In the genomic region with DNA sequence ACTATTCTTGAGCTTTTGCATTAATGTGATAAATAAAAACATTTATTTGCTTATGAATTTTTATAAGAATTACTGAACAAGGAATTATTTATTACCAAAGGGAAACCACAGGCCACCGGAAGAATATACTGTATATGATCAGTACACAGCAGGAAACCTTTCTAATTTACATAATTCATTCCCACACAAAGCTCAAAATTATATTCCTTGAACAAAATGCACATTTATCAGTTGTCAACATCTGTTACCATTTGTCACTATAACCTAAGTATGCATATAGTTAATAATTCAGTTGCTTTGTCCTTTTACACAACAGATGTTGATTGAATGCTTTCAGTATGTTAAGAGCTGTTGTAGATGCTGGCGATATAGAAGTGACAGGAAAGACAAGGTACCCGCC, we compare ENCODE assay signal across 20 cellular contexts.
"Had no signal": no experiment of that assay in that cellular context is flagged by ENCODE, and none has a peak within 500 bp of the region (broad histone marks: within the 10 kb centered on the region; RNA-seq: fewer than 3 reads in every experiment).

No MANE protein-coding gene starts in this region.

- H3K27ac Mint-ChIP-seq: nephron progenitor cell; stimulated activated effector memory CD8-positive, alpha-beta T cell treated with anti-CD3 and anti-CD28 coated beads, Interleukin-12 subunit alpha, Interleukin-12 subunit beta, amount 100 ng/mL, for 72 hours; stimulated activated naive CD8-positive, alpha-beta T cell treated with anti-CD3 and anti-CD28 coated beads, Interleukin-15, Interleukin-2, amounts not matched to agents 100 ng/mL and 50 ng/mL, for 24 hours had no signal

- DNase-seq: cortex of kidney; dorsolateral prefrontal cortex; effector CD8-positive, alpha-beta T cell; heart right ventricle; hypothalamus; kidney glomerular epithelial cell; mammary epithelial cell; naive thymus-derived CD4-positive, alpha-beta T cell; nephron progenitor cell; psoas muscle; retina; right lobe of liver; stimulated activated CD4-positive, alpha-beta T cell treated with anti-CD3 and anti-CD28 coated beads, Interleukin-4, amount 100 ng/mL, for 1 hour; stimulated activated CD8-positive, alpha-beta memory T cell treated with anti-CD3 and anti-CD28 coated beads, Interleukin-4, amount 100 ng/mL, for 48 hours; testis; trophoblast cell had no signal

- H3K4me3 ChIP-seq: dorsolateral prefrontal cortex, heart right ventricle, psoas muscle, right lobe of liver, testis had no signal

- H3K27ac ChIP-seq: neutrophil, right lobe of liver, testis had no signal

- H3K36me3 ChIP-seq: neutrophil had no signal

- H3K9me3 ChIP-seq: heart right ventricle, neutrophil, psoas muscle, right lobe of liver, testis had no signal

- ATAC-seq: left lobe of liver; naive thymus-derived CD4-positive, alpha-beta T cell; psoas muscle; right lobe of liver; stimulated activated effector memory CD8-positive, alpha-beta T cell treated with anti-CD3 and anti-CD28 coated beads, Interleukin-12 subunit alpha, Interleukin-12 subunit beta, amount 100 ng/mL, for 72 hours had no signal

- H3K9me3 Mint-ChIP-seq: nephron progenitor cell; stimulated activated effector memory CD8-positive, alpha-beta T cell treated with anti-CD3 and anti-CD28 coated beads, Interleukin-12 subunit alpha, Interleukin-12 subunit beta, amount 100 ng/mL, for 72 hours; stimulated activated naive CD8-positive, alpha-beta T cell treated with anti-CD3 and anti-CD28 coated beads, Interleukin-15, Interleukin-2, amounts not matched to agents 100 ng/mL and 50 ng/mL, for 24 hours had no signal

- H3K4me1 ChIP-seq: right lobe of liver, testis had no signal

- H3K4me3 Mint-ChIP-seq: naive thymus-derived CD4-positive, alpha-beta T cell; nephron progenitor cell; stimulated activated effector memory CD8-positive, alpha-beta T cell treated with anti-CD3 and anti-CD28 coated beads, Interleukin-12 subunit alpha, Interleukin-12 subunit beta, amount 100 ng/mL, for 72 hours; stimulated activated naive CD8-positive, alpha-beta T cell treated with anti-CD3 and anti-CD28 coated beads, Interleukin-15, Interleukin-2, amounts not matched to agents 100 ng/mL and 50 ng/mL, for 24 hours had no signal

- H3K27me3 ChIP-seq: dorsolateral prefrontal cortex, heart right ventricle, neutrophil, right lobe of liver, testis had no signal

- H3K4me1 Mint-ChIP-seq: nephron progenitor cell; stimulated activated effector memory CD8-positive, alpha-beta T cell treated with anti-CD3 and anti-CD28 coated beads, Interleukin-12 subunit alpha, Interleukin-12 subunit beta, amount 100 ng/mL, for 72 hours had no signal

- H3K27me3 Mint-ChIP-seq: naive thymus-derived CD4-positive, alpha-beta T cell; stimulated activated naive CD8-positive, alpha-beta T cell treated with anti-CD3 and anti-CD28 coated beads, Interleukin-15, Interleukin-2, amounts not matched to agents 100 ng/mL and 50 ng/mL, for 24 hours had no signal
